Comparison of ENCODE assay signal across 24 cellular contexts in the genomic region with DNA sequence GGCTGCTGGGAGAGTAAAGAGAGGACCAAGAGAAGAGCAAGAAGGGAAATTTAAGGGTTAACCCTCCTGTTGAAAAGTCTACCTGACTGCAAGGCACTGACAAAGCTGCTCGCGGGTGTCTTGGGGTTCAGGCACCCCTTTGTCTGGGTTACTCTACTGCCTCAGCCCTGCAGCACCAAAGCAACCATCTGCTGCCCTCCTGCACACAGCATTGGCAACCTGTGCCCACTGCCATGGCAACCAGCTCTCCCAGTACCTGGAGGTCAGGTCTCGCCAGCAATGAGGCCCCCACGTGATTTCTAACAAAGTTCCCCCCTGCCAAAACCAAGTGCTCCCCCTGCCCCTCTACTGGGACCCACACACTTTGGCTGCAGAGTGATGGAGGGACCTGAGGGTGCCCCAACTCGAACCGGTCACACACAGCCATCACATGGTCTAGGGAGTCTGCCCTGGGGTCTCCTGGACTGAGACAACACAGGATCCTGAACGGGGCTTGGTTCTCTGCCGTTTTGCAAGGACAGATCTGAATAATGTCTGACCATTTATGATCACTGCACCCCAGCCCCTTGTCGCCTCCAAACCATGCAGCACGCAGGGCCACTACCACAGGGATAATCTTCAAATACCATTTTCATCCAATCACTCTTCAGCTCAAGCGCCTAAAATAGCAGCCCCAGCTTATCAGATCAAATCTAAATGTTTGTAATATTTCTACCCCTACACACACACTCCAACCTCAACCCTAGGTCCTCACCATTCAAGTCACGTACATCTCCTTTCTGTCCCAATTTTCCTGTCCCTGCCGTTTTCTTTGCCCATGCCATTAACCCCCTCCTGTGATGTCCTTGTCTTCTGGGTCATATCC. TPM values are rescaled to one million over a fixed set of nuclear protein-coding genes. Genes with fewer than 3 reads are reported as not detected.
DNase-seq lines count a peak whose midpoint lies in the region; ATAC-seq and TF ChIP-seq lines count a peak whose summit lies in the region.
"Had no signal": no experiment of that assay in that cellular context is flagged by ENCODE, and none has a peak within 500 bp of the region (broad histone marks: within the 10 kb centered on the region; RNA-seq: fewer than 3 reads in every experiment).

No MANE protein-coding gene starts in this region.

- H3K4me3 ChIP-seq in heart right ventricle, result no peak overlapping the region
- no peak overlapping the region for H3K4me3 ChIP-seq in prostate gland
- H3K4me3 ChIP-seq: cardiac muscle cell, dorsolateral prefrontal cortex had no signal

- CTCF ChIA-PET in activated CD8-positive, alpha-beta memory T cell treated with anti-CD3 and anti-CD28 coated beads, Interleukin-2, amount 10 ng/mL, durations not matched to agents 7 days and 5 days (lab: Charles Lee), result no interaction called here

- intact Hi-C loops in Right ventricle myocardium inferior (cut with DNase I), result no loop called here
- intact Hi-C loops in cardiac septum (cut with DNase I), result no loop called here
- intact Hi-C loops in heart right ventricle (cut with DNase I), result loop anchor here in 1 of 10 donors (1.0 kb wide), 1 partner anchor 37 kb away; no protein-coding TSS in a partner anchor
- intact Hi-C loops in prostate gland (cut with DNase I), result no loop called here

- peak; percentile 42 for DNase-seq in Right ventricle myocardium inferior (ENCODE audit: missing footprints)
- DNase-seq in cardiac septum (ENCODE audit: low spot score), result no peak
- no peak for DNase-seq in heart right ventricle
- DNase-seq in prostate gland (ENCODE audit: low spot score), result no peak
- no peak for DNase-seq in type B pancreatic cell (ENCODE audit: extremely low spot score, unreplicated experiment)
- DNase-seq in islet precursor cell, result no peak
- no peak for DNase-seq in GM13977 (ENCODE audit: low spot score)
- DNase-seq in activated CD8-positive, alpha-beta memory T cell treated with anti-CD3 and anti-CD28 coated beads, Interleukin-2, amount 10 ng/mL, durations not matched to agents 7 days and 5 days, result no peak
- DNase-seq: activated naive CD4-positive, alpha-beta T cell treated with anti-CD3 and anti-CD28 coated beads, Interleukin-2, amount 10 ng/mL, durations not matched to agents 7 days and 5 days; COR-L47; dorsolateral prefrontal cortex; head of caudate nucleus; naive thymus-derived CD4-positive, alpha-beta T cell; NCI-H187; NCI-H345; NCI-H774; retina; SHP77; stimulated activated CD4-positive, alpha-beta T cell treated with anti-CD3 and anti-CD28 coated beads, Interleukin-4, amount 100 ng/mL, for 4 hours; stimulated activated naive CD4-positive, alpha-beta T cell treated with Interleukin-2 at 50 U/mL for 16 hours; T-helper 9 cell had no signal

- peak overlapping the region; percentile 16 for H3K27ac Mint-ChIP-seq in type B pancreatic cell
- no peak overlapping the region for H3K27ac Mint-ChIP-seq in activated CD8-positive, alpha-beta memory T cell treated with anti-CD3 and anti-CD28 coated beads, Interleukin-2, amount 10 ng/mL, durations not matched to agents 7 days and 5 days
- H3K27ac Mint-ChIP-seq: activated naive CD4-positive, alpha-beta T cell treated with anti-CD3 and anti-CD28 coated beads, Interleukin-2, amount 10 ng/mL, durations not matched to agents 7 days and 5 days; activated T-helper 1 cell treated with anti-CD3 and anti-CD28 coated beads, Interleukin-12 subunit alpha, Interleukin-12 subunit beta, Interleukin-2, Interleukin-4 antibody, amounts not matched to agents 30 ng/mL and 10 ng/mL and 1 ng/mL, durations not matched to agents 14 hours and 24 hours and 36 hours; naive thymus-derived CD4-positive, alpha-beta T cell; WTC11 had no signal

- 43 to 54% methylated on average over 13 of the region's 13 CpGs for WGBS in heart right ventricle, 2 donors
- 61% methylated on average over 13 of the region's 13 CpGs for WGBS in prostate gland

- peaks cover 31% of the 10 kb centered on the region for H3K4me1 Mint-ChIP-seq in type B pancreatic cell (ENCODE audit: unreplicated experiment)
- no peaks in the 10 kb centered on the region for H3K4me1 Mint-ChIP-seq in activated CD8-positive, alpha-beta memory T cell treated with anti-CD3 and anti-CD28 coated beads, Interleukin-2, amount 10 ng/mL, durations not matched to agents 7 days and 5 days
- H3K4me1 Mint-ChIP-seq: activated naive CD4-positive, alpha-beta T cell treated with anti-CD3 and anti-CD28 coated beads, Interleukin-2, amount 10 ng/mL, durations not matched to agents 7 days and 5 days; naive thymus-derived CD4-positive, alpha-beta T cell; WTC11 had no signal

- H3K9me3 Mint-ChIP-seq in type B pancreatic cell, result no peaks in the 10 kb centered on the region
- no peaks in the 10 kb centered on the region for H3K9me3 Mint-ChIP-seq in activated CD8-positive, alpha-beta memory T cell treated with anti-CD3 and anti-CD28 coated beads, Interleukin-2, amount 10 ng/mL, durations not matched to agents 7 days and 5 days (ENCODE audit: low read depth)
- H3K9me3 Mint-ChIP-seq: activated naive CD4-positive, alpha-beta T cell treated with anti-CD3 and anti-CD28 coated beads, Interleukin-2, amount 10 ng/mL, durations not matched to agents 7 days and 5 days; activated T-helper 1 cell treated with anti-CD3 and anti-CD28 coated beads, Interleukin-12 subunit alpha, Interleukin-12 subunit beta, Interleukin-2, Interleukin-4 antibody, amounts not matched to agents 30 ng/mL and 10 ng/mL and 1 ng/mL, durations not matched to agents 14 hours and 24 hours and 36 hours; WTC11 had no signal

- H3K4me1 ChIP-seq in heart right ventricle, result peaks cover 9 to 96% (median 50%) of the 10 kb centered on the region in 9 donors
- no peaks in the 10 kb centered on the region for H3K4me1 ChIP-seq in prostate gland (replicated peaks)

- H3K36me3 Mint-ChIP-seq in type B pancreatic cell, result no peaks in the 10 kb centered on the region
- H3K36me3 Mint-ChIP-seq in activated CD8-positive, alpha-beta memory T cell treated with anti-CD3 and anti-CD28 coated beads, Interleukin-2, amount 10 ng/mL, durations not matched to agents 7 days and 5 days, result no peaks in the 10 kb centered on the region
- H3K36me3 Mint-ChIP-seq: activated naive CD4-positive, alpha-beta T cell treated with anti-CD3 and anti-CD28 coated beads, Interleukin-2, amount 10 ng/mL, durations not matched to agents 7 days and 5 days; naive thymus-derived CD4-positive, alpha-beta T cell; WTC11 had no signal

- H3K27ac ChIP-seq in heart right ventricle (peak overlapping the region in 8 of 10 donors; percentile 20 to 94 (median 90)), prostate gland (peak overlapping the region; percentile 48)
- H3K27ac ChIP-seq: cardiac muscle cell had no signal

- H3K4me3 Mint-ChIP-seq in type B pancreatic cell, result no peak overlapping the region
- no peak overlapping the region for H3K4me3 Mint-ChIP-seq in activated CD8-positive, alpha-beta memory T cell treated with anti-CD3 and anti-CD28 coated beads, Interleukin-2, amount 10 ng/mL, durations not matched to agents 7 days and 5 days
- H3K4me3 Mint-ChIP-seq: activated naive CD4-positive, alpha-beta T cell treated with anti-CD3 and anti-CD28 coated beads, Interleukin-2, amount 10 ng/mL, durations not matched to agents 7 days and 5 days; activated T-helper 1 cell treated with anti-CD3 and anti-CD28 coated beads, Interleukin-12 subunit alpha, Interleukin-12 subunit beta, Interleukin-2, Interleukin-4 antibody, amounts not matched to agents 30 ng/mL and 10 ng/mL and 1 ng/mL, durations not matched to agents 14 hours and 24 hours and 36 hours; naive thymus-derived CD4-positive, alpha-beta T cell; WTC11 had no signal

- H3K27me3 ChIP-seq in heart right ventricle, result no peaks in the 10 kb centered on the region
- no peaks in the 10 kb centered on the region for H3K27me3 ChIP-seq in prostate gland (replicated peaks; ENCODE audit: insufficient read depth)
- H3K27me3 ChIP-seq: cardiac muscle cell, dorsolateral prefrontal cortex had no signal

- H3K27me3 Mint-ChIP-seq in type B pancreatic cell, result peaks cover 3% of the 10 kb centered on the region
- H3K27me3 Mint-ChIP-seq in activated CD8-positive, alpha-beta memory T cell treated with anti-CD3 and anti-CD28 coated beads, Interleukin-2, amount 10 ng/mL, durations not matched to agents 7 days and 5 days, result peaks cover 36% of the 10 kb centered on the region

- no peaks in the 10 kb centered on the region for H3K9me3 ChIP-seq in heart right ventricle
- H3K9me3 ChIP-seq in prostate gland, result no peaks in the 10 kb centered on the region

- in situ Hi-C loops in GM13977 (cut with MboI; ENCODE audit: low pct_unique_long_range_greater_than_20kb, low sequenced_read_pairs, unreplicated experiment), result no loop called here

- TF ChIP-seq POLR2A in prostate gland (IDR thresholded peaks at IDR 0.05), result no peak

- no peaks in the 10 kb centered on the region for H3K36me3 ChIP-seq in heart right ventricle
- H3K36me3 ChIP-seq in prostate gland, result no peaks in the 10 kb centered on the region
- H3K36me3 ChIP-seq: cardiac muscle cell had no signal

- no peak for ATAC-seq in Right ventricle myocardium inferior
- ATAC-seq in heart right ventricle, result no peak
- ATAC-seq in activated CD8-positive, alpha-beta memory T cell treated with anti-CD3 and anti-CD28 coated beads, Interleukin-2, amount 10 ng/mL, durations not matched to agents 7 days and 5 days, result no peak
- ATAC-seq: naive thymus-derived CD4-positive, alpha-beta T cell; WTC11 had no signal

- TF ChIP-seq CTCF in heart right ventricle (IDR thresholded peaks at IDR 0.05) (no peak), prostate gland (IDR thresholded peaks at IDR 0.05) (no peak), type B pancreatic cell (conservative IDR thresholded peaks at IDR 0.05) (no peak), GM13977 (IDR thresholded peaks at IDR 0.05; ENCODE audit: extremely low read depth, insufficient read depth, missing control alignments) (no peak)

RNA-seq across cellular contexts. Expression of a gene that starts 50.7 kb away (rescaled TPM):
- total RNA-seq in Right ventricle myocardium inferior (232 TPM), cardiac septum (192 TPM), heart right ventricle (100 to 1,000 TPM; 117 to 245 (median 206) TPM), prostate gland (10 to 100 TPM; 12.9 to 69.6 TPM), type B pancreatic cell (ENCODE audit: low replicate concordance) (4.0 and 9.1 TPM in 2 replicates)
- polyA plus RNA-seq in heart right ventricle, result 10 to 100 TPM; 37.2 to 85.2 TPM
- total RNA-seq in activated CD8-positive, alpha-beta memory T cell treated with anti-CD3 and anti-CD28 coated beads, Interleukin-2, amount 10 ng/mL, durations not matched to agents 7 days and 5 days, result not detected
- total RNA-seq: activated T-helper 1 cell treated with anti-CD3 and anti-CD28 coated beads, Interleukin-12 subunit alpha, Interleukin-12 subunit beta, Interleukin-2, Interleukin-4 antibody, amounts not matched to agents 30 ng/mL and 10 ng/mL and 1 ng/mL, durations not matched to agents 14 hours and 24 hours and 36 hours; naive thymus-derived CD4-positive, alpha-beta T cell had no signal
